In the genomic region with DNA sequence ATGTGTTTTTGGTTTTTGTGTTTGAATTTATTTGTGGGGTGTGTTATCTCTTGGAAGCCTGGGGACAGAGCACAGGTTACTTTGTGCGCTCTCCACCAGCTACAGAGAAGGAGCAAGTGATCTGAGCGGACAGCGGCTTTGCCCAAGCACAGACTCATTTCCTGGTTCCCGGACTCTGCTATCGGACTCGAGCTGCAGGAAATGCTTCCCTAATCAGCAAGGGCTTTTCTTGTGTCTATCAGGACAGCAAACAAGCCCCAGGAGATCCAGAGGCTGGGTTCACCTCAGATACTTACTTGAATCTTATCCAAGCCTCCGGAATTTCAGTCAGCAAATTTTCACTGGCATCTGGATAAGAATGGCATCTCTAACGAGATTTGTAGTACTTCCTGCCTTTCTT, we compare ENCODE assay signal across 9 cellular contexts. TPM values are rescaled to one million over a fixed set of nuclear protein-coding genes. Genes with fewer than 3 reads are reported as not detected.
DNase-seq lines count a peak whose midpoint lies in the region; ATAC-seq lines count a peak whose summit lies in the region.
"Had no signal": no experiment of that assay in that cellular context is flagged by ENCODE, and none has a peak within 500 bp of the region (broad histone marks: within the 10 kb centered on the region; RNA-seq: fewer than 3 reads in every experiment).

No MANE protein-coding gene starts in this region.

- peak overlapping the region; percentile 55 for H3K27ac ChIP-seq in GM23248
- H3K27ac ChIP-seq in rectal smooth muscle tissue (ENCODE audit: low read depth, low read length) = no peak overlapping the region

- H3K9me3 ChIP-seq in GM23248 (ENCODE audit: low read depth) = no peaks in the 10 kb centered on the region

- H3K36me3 ChIP-seq in GM23248 (ENCODE audit: low read depth) (no peaks in the 10 kb centered on the region), rectal smooth muscle tissue (ENCODE audit: control insufficient read depth, insufficient read depth, low read length) (no peaks in the 10 kb centered on the region)

- WGBS in GM23248 (ENCODE audit: low coverage in 1 of 2, low lambda C conversion rate in 2 of 2, missing lambda C conversion rate in 2 of 2), 2 experiments = 4 to 6% methylated on average over 8 of the region's 8 CpGs

- H3K4me3 ChIP-seq in GM23248 (peak overlapping the region; percentile 70), rectal smooth muscle tissue (ENCODE audit: low read length) (peak overlapping the region; percentile 36)

- no peaks in the 10 kb centered on the region for H3K27me3 ChIP-seq in GM23248 (replicated peaks; ENCODE audit: insufficient read depth)
- no peaks in the 10 kb centered on the region for H3K27me3 ChIP-seq in rectal smooth muscle tissue (ENCODE audit: control insufficient read depth, insufficient read depth, low read length)

- H3K27me3 Mint-ChIP-seq in activated CD4-positive, alpha-beta T cell treated with anti-CD3 and anti-CD28 coated beads, Interleukin-2, amount 10 ng/mL, durations not matched to agents 24 days and 14 days = peaks cover 3% of the 10 kb centered on the region

- peak overlapping the region; percentile 91 for H3K4me2 ChIP-seq in GM23248 (ENCODE audit: unreplicated experiment)

- intact Hi-C loops in Right ventricle myocardium superior (cut with DNase I) = loop anchor here (5.0 kb wide), 1 partner anchor 230 kb away; no protein-coding TSS in a partner anchor
- intact Hi-C loops in activated CD4-positive, alpha-beta T cell treated with anti-CD3 and anti-CD28 coated beads, Interleukin-2, amount 10 ng/mL, durations not matched to agents 24 days and 14 days (cut with micrococcal nuclease) = no loop called here

- H3K27ac Mint-ChIP-seq in activated CD4-positive, alpha-beta T cell treated with anti-CD3 and anti-CD28 coated beads, Interleukin-2, amount 10 ng/mL, durations not matched to agents 24 days and 14 days = no peak overlapping the region

- no peaks in the 10 kb centered on the region for H3K9me3 Mint-ChIP-seq in activated CD4-positive, alpha-beta T cell treated with anti-CD3 and anti-CD28 coated beads, Interleukin-2, amount 10 ng/mL, durations not matched to agents 24 days and 14 days

- H3K36me3 Mint-ChIP-seq in activated CD4-positive, alpha-beta T cell treated with anti-CD3 and anti-CD28 coated beads, Interleukin-2, amount 10 ng/mL, durations not matched to agents 24 days and 14 days (ENCODE audit: low read depth) = no peaks in the 10 kb centered on the region

- H3K4me1 Mint-ChIP-seq in activated CD4-positive, alpha-beta T cell treated with anti-CD3 and anti-CD28 coated beads, Interleukin-2, amount 10 ng/mL, durations not matched to agents 24 days and 14 days = no peaks in the 10 kb centered on the region

- H2AFZ ChIP-seq in GM23248 = peak overlapping the region; percentile 88

- DNase-seq in GM23248 = peak; percentile 75
- peak; percentile 21 for DNase-seq in SW480 (ENCODE audit: low spot score)
- no peak for DNase-seq in Right ventricle myocardium superior
- DNase-seq in activated CD4-positive, alpha-beta T cell treated with anti-CD3 and anti-CD28 coated beads, Interleukin-2, amount 10 ng/mL, durations not matched to agents 24 days and 14 days = no peak
- DNase-seq in HPDE6-E6E7 (ENCODE audit: extremely low spot score) = no peak
- DNase-seq: NCI-H526 had no signal

- H3K9ac ChIP-seq in GM23248 (peak overlapping the region; percentile 52), rectal smooth muscle tissue (ENCODE audit: low read length) (no peak overlapping the region)

- ATAC-seq in Right ventricle myocardium superior (ENCODE audit: poor library complexity) (peak; percentile 80), HG03457 (IDR thresholded peaks at IDR 0.05; ENCODE audit: unreplicated experiment) (no peak), GM19328 (IDR thresholded peaks at IDR 0.05; ENCODE audit: unreplicated experiment) (no peak)

- H3K4me1 ChIP-seq in GM23248 (ENCODE audit: insufficient read depth) = peaks cover 28% of the 10 kb centered on the region
- H3K4me1 ChIP-seq in rectal smooth muscle tissue (ENCODE audit: control insufficient read depth, insufficient read depth, low read length) = peaks cover 4% of the 10 kb centered on the region

- no peak overlapping the region for H3K4me3 Mint-ChIP-seq in activated CD4-positive, alpha-beta T cell treated with anti-CD3 and anti-CD28 coated beads, Interleukin-2, amount 10 ng/mL, durations not matched to agents 24 days and 14 days

- H4K20me1 ChIP-seq in GM23248 (ENCODE audit: insufficient read depth) = no peaks in the 10 kb centered on the region

- no peaks in the 10 kb centered on the region for H3K79me2 ChIP-seq in GM23248 (ENCODE audit: insufficient read depth)

- peaks cover 25% of the 10 kb centered on the region for H3F3A ChIP-seq in GM23248 (ENCODE audit: insufficient read depth)

- in situ Hi-C loops in GM23248 (cut with MboI) = no loop called here

- no peaks in the 10 kb centered on the region for H3K9me2 ChIP-seq in GM23248 (ENCODE audit: insufficient read depth)

RNA-seq across cellular contexts. Expression of a gene that starts 27.8 kb away (rescaled TPM):
- total RNA-seq in GM23248 (2014; rRNA removed; shearing (Covaris generic)) = not detected in 2 replicates
- not detected in 2 replicates for polyA plus RNA-seq in GM23248 (2016; fragmentation: Nextera tagmentation; extraction: Ambion mirVana)
- total RNA-seq in Right ventricle myocardium superior = 27.0 TPM
- not detected in 2 replicates for total RNA-seq in activated CD4-positive, alpha-beta T cell treated with anti-CD3 and anti-CD28 coated beads, Interleukin-2, amount 10 ng/mL, durations not matched to agents 24 days and 14 days

Comparison
In these comparisons a context has a peak if more than half of its experiments do, and no peak if none do; other contexts are left out.
1. DNase-seq: peak in GM23248 (single experiment) and SW480 (single experiment); none in Right ventricle myocardium superior (single experiment), activated CD4-positive, alpha-beta T cell treated with anti-CD3 and anti-CD28 coated beads, Interleukin-2, amount 10 ng/mL, durations not matched to agents 24 days and 14 days (single experiment) and HPDE6-E6E7 (single experiment).
2. RNA of a gene that starts 27.8 kb away (total RNA-seq): 27.0 TPM in Right ventricle myocardium superior (single experiment); not detected in GM23248 and not detected in activated CD4-positive, alpha-beta T cell treated with anti-CD3 and anti-CD28 coated beads, Interleukin-2, amount 10 ng/mL, durations not matched to agents 24 days and 14 days; every median in the first group is over 10 times any median in the second.